In genomic region chr19:8444140-8444676, GRCh38 we compare ENCODE assay signal across 6 cellular contexts. TPM values are rescaled to one million over a fixed set of nuclear protein-coding genes. Genes with fewer than 3 reads are reported as not detected.
DNase-seq lines count a peak whose midpoint lies in the region; ATAC-seq and TF ChIP-seq lines count a peak whose summit lies in the region.
"Not testable (repeated sequence)": the region's sequence is repeated elsewhere in the genome, so short reads cannot be mapped to it uniquely, and the experiment has no call there.

No MANE protein-coding gene starts in this region.

- peak overlapping the region; percentile 99 for H3K9ac ChIP-seq in HCT116 (ENCODE audit: low read length)

- CTCF ChIA-PET in HCT116 (lab: Charles Lee) = interaction anchor here (1.6 kb wide), 1 partner anchor 31 kb away, joined by 9 read pairs; the partner anchor contains the start of gene MARCHF2

- not testable (repeated sequence) for TF ChIP-seq POLR2A in HCT116 (IDR thresholded peaks at IDR 0.05; ENCODE audit: borderline replicate concordance, extremely low read depth, insufficient read depth, insufficient read length); upper lobe of left lung (IDR thresholded peaks at IDR 0.05)

- H3K4me3 ChIP-seq in HCT116 (replicated peaks in 1 of 2; ENCODE audit: low read depth in 1 of 2, low read length in 2 of 2) (peak overlapping the region; percentile 65 to 78), WERI-Rb-1 (ENCODE audit: low read depth, low read length) (peak overlapping the region; percentile 99), iPS-11a (ENCODE audit: low read depth, low read length) (peak overlapping the region; percentile 91), osteoblast (ENCODE audit: insufficient read depth, low read length) (peak overlapping the region; percentile 95), upper lobe of left lung (peak overlapping the region; percentile 4 to 93 (median 80))

- peaks cover 13 to 18% of the 10 kb centered on the region in 2 experiments for H3K36me3 ChIP-seq in HCT116 (ENCODE audit: control insufficient read depth in 1 of 2, insufficient read depth in 2 of 2, low read length in 2 of 2)
- peaks cover 40% of the 10 kb centered on the region for H3K36me3 ChIP-seq in WERI-Rb-1
- peaks cover 16% of the 10 kb centered on the region for H3K36me3 ChIP-seq in osteoblast (ENCODE audit: insufficient read depth, low read length)
- peaks cover 0 to 21% (median 6%) of the 10 kb centered on the region in 4 donors for H3K36me3 ChIP-seq in upper lobe of left lung

- 33 to 34% methylated on average over 32 of the region's 32 CpGs for WGBS in upper lobe of left lung, 2 donors

- H3K4me1 ChIP-seq in HCT116 (ENCODE audit: control insufficient read depth in 1 of 2, insufficient read depth in 2 of 2, low read length in 2 of 2) = peaks cover 25 to 46% of the 10 kb centered on the region in 2 experiments
- peaks cover 24% of the 10 kb centered on the region for H3K4me1 ChIP-seq in osteoblast (ENCODE audit: insufficient read depth, low read length)
- peaks cover 33 to 46% (median 39%) of the 10 kb centered on the region in 4 donors for H3K4me1 ChIP-seq in upper lobe of left lung

- TF ChIP-seq RAD21 in HCT116 (IDR thresholded peaks at IDR 0.05; ENCODE audit: low read depth) = not testable (repeated sequence)

- H2AFZ ChIP-seq in HCT116 (ENCODE audit: low read depth, low read length, poor library complexity, severe bottlenecking) = peak overlapping the region; percentile 37
- H2AFZ ChIP-seq in osteoblast (ENCODE audit: low read length) = peak overlapping the region; percentile 98

- H3K9me3 ChIP-seq in HCT116 (ENCODE audit: control insufficient read depth in 1 of 2, insufficient read depth in 1 of 2, low read depth in 1 of 2, low read length in 2 of 2); WERI-Rb-1 (ENCODE audit: severe bottlenecking); osteoblast (ENCODE audit: low read depth, low read length); upper lobe of left lung: not testable (repeated sequence)

- H3K9me2 ChIP-seq in HCT116 (ENCODE audit: insufficient read depth) = not testable (repeated sequence)

- H3K79me2 ChIP-seq in HCT116 (ENCODE audit: insufficient read depth, low read length) = peaks cover 45% of the 10 kb centered on the region
- H3K79me2 ChIP-seq in osteoblast (ENCODE audit: insufficient read depth, low read length) = peaks cover 44% of the 10 kb centered on the region

- BruUV-seq in HCT116 (replicated peaks; lab: Mats Ljungman, UMichigan) = TSS peak; percentile 92

- not testable (repeated sequence) for DNase-seq in HCT116 (ENCODE audit: low read depth, low spot score); WERI-Rb-1; caudate nucleus (lab: John Stamatoyannopoulos, UW); osteoblast (ENCODE audit: insufficient read length, low spot score, missing footprints); upper lobe of left lung

- RAD21 ChIA-PET in HCT116 (lab: Charles Lee; ENCODE audit: low non-redundant PET in 1 of 2, low total read pairs in 2 of 2, uncharacterized antibody in 2 of 2, unreplicated experiment in 2 of 2) = not testable (repeated sequence)

- not testable (repeated sequence) for ATAC-seq in HCT116; upper lobe of left lung (ENCODE audit: low FRiP score in 2 of 2)

- H3K27ac ChIP-seq in HCT116 (ENCODE audit: low read depth, low read length) (peak overlapping the region; percentile 98), WERI-Rb-1 (peak overlapping the region; percentile 99), caudate nucleus (ENCODE audit: low read depth, low read length) (peak overlapping the region; percentile 92), osteoblast (ENCODE audit: low read depth, low read length) (peak overlapping the region; percentile 92), upper lobe of left lung (peak overlapping the region; percentile 97 to 99 (median 98))

- H4K20me1 ChIP-seq in HCT116 (ENCODE audit: insufficient read depth) = peaks cover 22% of the 10 kb centered on the region; the same call in 1 of the 2 replicates
- H4K20me1 ChIP-seq in osteoblast (ENCODE audit: insufficient read depth, low read length) = peaks cover 40% of the 10 kb centered on the region

- not testable (repeated sequence) for H3K27me3 ChIP-seq in HCT116 (ENCODE audit: insufficient read depth, low read length); WERI-Rb-1 (ENCODE audit: insufficient read depth, low read depth, severe bottlenecking); osteoblast (ENCODE audit: insufficient read depth, low read length); upper lobe of left lung

- POLR2A ChIA-PET in HCT116 (lab: Charles Lee) = interaction anchor here (0.5 to 1.9 kb wide), 8 partner anchors 9 to 109 kb away, joined by 3 to 12 read pairs (median 3); partner anchors contain the start of genes ANGPTL4, MARCHF2 and ZNF414

- not testable (repeated sequence) for TF ChIP-seq EP300 in upper lobe of left lung (IDR thresholded peaks at IDR 0.05)

- intact Hi-C loops in HCT116 (cut with micrococcal nuclease) = loop anchor here (10.0 kb wide), 1 partner anchor 89 kb away; no protein-coding TSS in a partner anchor

- TF ChIP-seq CTCF in HCT116 (IDR thresholded peaks at IDR 0.05 in 2 of 3, conservative IDR thresholded peaks at IDR 0.05 in 1 of 3; ENCODE audit: borderline replicate concordance in 1 of 3, insufficient read depth in 1 of 3, low read depth in 2 of 3, low read length in 2 of 3); WERI-Rb-1 (IDR thresholded peaks at IDR 0.05; ENCODE audit: low read depth, low read length); osteoblast (IDR thresholded peaks at IDR 0.05; ENCODE audit: extremely low read depth, low read depth, low read length); upper lobe of left lung (IDR thresholded peaks at IDR 0.05): not testable (repeated sequence)

- H3K4me2 ChIP-seq in HCT116 (ENCODE audit: low read length) (peak overlapping the region; percentile 71), osteoblast (ENCODE audit: insufficient read depth, low read length) (peak overlapping the region; percentile 92)

RNA-seq across cellular contexts. Expression of gene HNRNPM, which starts 0.6 kb away (rescaled TPM):
- total RNA-seq in HCT116 (2021; ENCODE audit: unreplicated experiment) (298 TPM), osteoblast (37.7 and 39.4 TPM in 2 replicates), upper lobe of left lung (100 to 1,000 TPM in 5 of 6 donors, 10 to 100 TPM in 1; 95.2 to 188 (median 149) TPM)
- polyA plus RNA-seq in HCT116 (2012) = 187 and 244 TPM in 2 replicates

RNA-seq across cellular contexts. Expression of gene MARCHF2, which starts 31.1 kb away (rescaled TPM):
- total RNA-seq in HCT116 (2021; ENCODE audit: unreplicated experiment) (22.5 TPM), osteoblast (69.8 and 72.5 TPM in 2 replicates), upper lobe of left lung (100 to 1,000 TPM in 3 of 6 donors, 10 to 100 TPM in 3; 72.2 to 266 (median 111) TPM)
- polyA plus RNA-seq in HCT116 (2012) = 22.9 and 27.8 TPM in 2 replicates

RNA-seq across cellular contexts. Expression of gene RAB11B, which starts 54.0 kb away (rescaled TPM):
- total RNA-seq in HCT116 (2021; ENCODE audit: unreplicated experiment) (140 TPM), osteoblast (24.2 and 28.3 TPM in 2 replicates), upper lobe of left lung (100 to 1,000 TPM in 4 of 6 donors, 10 to 100 TPM in 2; 55.0 to 158 (median 130) TPM)
- 164 and 236 TPM in 2 replicates for polyA plus RNA-seq in HCT116 (2012)

RNA-seq across cellular contexts. Expression of gene PRAM1, which starts 58.2 kb away (rescaled TPM):
- total RNA-seq in HCT116 (2021; ENCODE audit: unreplicated experiment) = 1.3 TPM
- polyA plus RNA-seq in HCT116 (2012) = 1.3 and 1.5 TPM in 2 replicates
- total RNA-seq in osteoblast = under 0.01 TPM in 1 of 2 replicates, not detected in the other
- total RNA-seq in upper lobe of left lung = 10 to 100 TPM in 4 of 6 donors, 1 to 10 TPM in 2; 8.7 to 66.0 (median 36.4) TPM
